In genomic region chr2:133382561-133382960, GRCh38 we compare ENCODE assay signal across 24 cellular contexts.
"Had no signal": no experiment of that assay in that cellular context is flagged by ENCODE, and none has a peak within 500 bp of the region (broad histone marks: within the 10 kb centered on the region; RNA-seq: fewer than 3 reads in every experiment).

No MANE protein-coding gene starts in this region.

- H3K4me3 Mint-ChIP-seq: dendritic cell treated with granulocyte-macrophage colony-stimulating factor and Interleukin-4, amounts not matched to agents 40 ng/mL and 50 ng/mL, for 4 days; effector memory CD8-positive, alpha-beta T cell; endodermal cell had no signal

- H3K4me3 ChIP-seq: colonic mucosa, coronary artery, dorsolateral prefrontal cortex, esophagus muscularis mucosa, esophagus squamous epithelium, gastrocnemius medialis, gastroesophageal sphincter, heart left ventricle, heart right ventricle had no signal

- H3K27ac Mint-ChIP-seq: dendritic cell treated with granulocyte-macrophage colony-stimulating factor and Interleukin-4, amounts not matched to agents 40 ng/mL and 50 ng/mL, for 4 days; effector memory CD8-positive, alpha-beta T cell; endodermal cell had no signal

- H3K27me3 Mint-ChIP-seq: dendritic cell treated with granulocyte-macrophage colony-stimulating factor and Interleukin-4, amounts not matched to agents 40 ng/mL and 50 ng/mL, for 4 days; effector memory CD8-positive, alpha-beta T cell had no signal

- ATAC-seq: effector memory CD8-positive, alpha-beta T cell; esophagus mucosa; foreskin keratinocyte; gastrocnemius medialis; gastroesophageal sphincter; heart left ventricle; heart right ventricle had no signal

- DNase-seq: colonic mucosa; cortex of kidney; dermis blood vessel endothelial cell; dorsolateral prefrontal cortex; effector CD4-positive, alpha-beta T cell; effector CD8-positive, alpha-beta T cell; effector memory CD4-positive, alpha-beta T cell; effector memory CD8-positive, alpha-beta T cell; endodermal cell; erythroblast; esophagus squamous epithelium; foreskin fibroblast; foreskin keratinocyte; foreskin melanocyte; gastrocnemius medialis; glutamatergic neuron; head of caudate nucleus; heart left ventricle; heart right ventricle had no signal
